Comparison of ENCODE assay signal across 8 cellular contexts in the genomic region with DNA sequence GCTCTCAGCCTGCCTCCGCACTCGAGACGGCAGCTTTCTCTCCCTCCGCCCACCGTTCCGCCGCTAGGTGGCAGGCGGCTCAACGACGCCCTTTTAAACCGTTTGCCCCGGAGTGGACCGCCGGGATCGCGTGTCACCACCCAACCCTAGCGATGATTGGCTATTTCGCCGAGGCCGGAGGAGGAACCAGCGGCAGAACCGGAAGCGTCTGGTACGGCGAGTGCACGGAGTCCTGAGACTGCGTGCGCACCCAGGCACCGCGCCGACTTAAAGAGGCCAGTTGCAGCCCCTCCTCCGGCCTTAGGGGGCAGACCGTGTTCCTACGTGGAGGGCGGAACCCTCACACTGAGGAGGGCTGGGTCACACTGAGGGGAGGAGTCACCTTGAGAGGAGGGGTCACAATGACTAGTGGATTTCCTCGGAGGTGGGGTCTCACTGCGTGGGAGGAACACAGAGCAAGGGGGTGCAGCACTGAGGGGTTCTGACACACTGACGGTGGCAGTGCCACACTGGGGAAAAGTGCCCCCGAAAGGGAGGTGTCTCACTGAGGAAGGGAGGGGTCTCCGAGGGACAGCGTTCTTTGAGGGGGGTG. TPM values are rescaled to one million over a fixed set of nuclear protein-coding genes. Genes with fewer than 3 reads are reported as not detected.
A peak's percentile ranks its signal among the peaks of the same experiment; 100 is the strongest.
DNase-seq lines count a peak whose midpoint lies in the region; TF ChIP-seq lines count a peak whose summit lies in the region.

No MANE protein-coding gene starts in this region.

- TF ChIP-seq EP300 in suprapubic skin (IDR thresholded peaks at IDR 0.05), result no peak

- DNase-seq in GM06990 (ENCODE audit: extremely low read depth, insufficient read length) (peak; percentile 98), HFF-Myc (ENCODE audit: extremely low read depth, low read depth) (peak; percentile 97), MV-4-11 (lab: John Stamatoyannopoulos, UW) (peak; percentile 99), SK-MEL-5 (ENCODE audit: low read depth, low spot score) (peak; percentile 98), germinal center (ENCODE audit: low spot score) (peak; percentile 99), non-pigmented ciliary epithelial cell (ENCODE audit: low read depth) (peak; percentile 98), suprapubic skin (ENCODE audit: low spot score in 2 of 2) (peak; percentile 100)
- peak; percentile 99 for DNase-seq in activated naive CD4-positive, alpha-beta T cell treated with anti-CD3 and anti-CD28 coated beads, Interleukin-2, amount 50 U/mL, for 16 hours

- H3K4me1 ChIP-seq in suprapubic skin, result peaks cover 49% of the 10 kb centered on the region

- H3K9me3 ChIP-seq in suprapubic skin, result no peaks in the 10 kb centered on the region

- peak in 1 of 2 donors; percentile 53 for TF ChIP-seq POLR2A in suprapubic skin (IDR thresholded peaks at IDR 0.05)

- H3K27ac ChIP-seq in suprapubic skin, result peak overlapping the region; percentile 95

- H3K4me3 ChIP-seq in GM06990 (replicated peaks; ENCODE audit: low read depth, low read length) (peak overlapping the region; percentile 80), HFF-Myc (replicated peaks; ENCODE audit: low read depth, low read length) (peak overlapping the region; percentile 58), suprapubic skin (peak overlapping the region; percentile 91)

- no peaks in the 10 kb centered on the region for H3K27me3 ChIP-seq in GM06990 (replicated peaks; ENCODE audit: control insufficient read depth, insufficient read depth, low read length)
- no peaks in the 10 kb centered on the region for H3K27me3 ChIP-seq in suprapubic skin

- TF ChIP-seq CTCF in GM06990 (IDR thresholded peaks at IDR 0.05; ENCODE audit: insufficient read depth, low read length, poor library complexity, severe bottlenecking), result peak; percentile 89
- peak; percentile 88 for TF ChIP-seq CTCF in HFF-Myc (IDR thresholded peaks at IDR 0.05; ENCODE audit: low read depth, low read length, missing control alignments)
- TF ChIP-seq CTCF in suprapubic skin (IDR thresholded peaks at IDR 0.05), result peak; percentile 94

- WGBS in suprapubic skin, result under 1% methylated on average over 26 of the region's 41 CpGs

- H3K36me3 ChIP-seq in GM06990 (ENCODE audit: control insufficient read depth, insufficient read depth, low read length), result peaks cover 7% of the 10 kb centered on the region
- peaks cover 18% of the 10 kb centered on the region for H3K36me3 ChIP-seq in suprapubic skin

- in situ Hi-C loops in SK-MEL-5 (cut with HindIII; ENCODE audit: low pct_unique_long_range_greater_than_20kb, low sequenced_read_pairs), result no loop called here

RNA-seq across cellular contexts. Expression of a gene that starts 1.0 kb away (rescaled TPM):
- total RNA-seq in SK-MEL-5 (2014; rRNA removed; shearing (Covaris generic)), result 4.1 and 5.5 TPM in 2 replicates
- polyA plus RNA-seq in SK-MEL-5 (2015; cell fraction: cytosol; rRNA removed), result 17.0 and 21.0 TPM in 2 replicates
- 52.6 and 114 TPM in 2 replicates for polyA plus RNA-seq in SK-MEL-5 (2015; cell fraction: nucleus; rRNA removed)
- 10 to 100 TPM; 34.1 to 50.7 (median 46.5) TPM for total RNA-seq in suprapubic skin

RNA-seq across cellular contexts. Expression of a gene that starts 14.1 kb away (rescaled TPM):
- total RNA-seq in SK-MEL-5 (2014; rRNA removed; shearing (Covaris generic)), result 0.43 and 0.63 TPM in 2 replicates
- polyA plus RNA-seq in SK-MEL-5 (2015; cell fraction: cytosol; rRNA removed), result not detected in 2 replicates
- polyA plus RNA-seq in SK-MEL-5 (2015; cell fraction: nucleus; rRNA removed), result 3.9 TPM in 1 of 2 replicates, not detected in the other
- total RNA-seq in suprapubic skin, result 10 to 100 TPM in 1 of 4 donors, 1 to 10 TPM in 3; 1.9 to 16.7 (median 4.9) TPM

RNA-seq across cellular contexts. Expression of a gene that starts 46.6 kb away (rescaled TPM):
- not detected in 2 replicates for total RNA-seq in SK-MEL-5 (2014; rRNA removed; shearing (Covaris generic))
- polyA plus RNA-seq in SK-MEL-5 (2015; cell fraction: cytosol; rRNA removed), result not detected in 2 replicates
- not detected in 2 replicates for polyA plus RNA-seq in SK-MEL-5 (2015; cell fraction: nucleus; rRNA removed)
- 1 to 10 TPM in 1 of 4 donors, not detected in 3; 2.9 TPM for total RNA-seq in suprapubic skin

RNA-seq across cellular contexts. Expression of a gene that starts 53.7 kb away (rescaled TPM):
- total RNA-seq in SK-MEL-5 (2014; rRNA removed; shearing (Covaris generic)), result 21,584 and 34,307 TPM in 2 replicates
- polyA plus RNA-seq in SK-MEL-5 (2015; cell fraction: cytosol; rRNA removed), result not detected in 2 replicates
- polyA plus RNA-seq in SK-MEL-5 (2015; cell fraction: nucleus; rRNA removed), result not detected in 2 replicates
- over 10,000 TPM in 2 of 4 donors, 1,000 to 10,000 TPM in 2; 1,246 to 15,173 (median 11,383) TPM for total RNA-seq in suprapubic skin

RNA-seq across cellular contexts. Expression of a gene that starts 54.0 kb away (rescaled TPM):
- total RNA-seq in SK-MEL-5 (2014; rRNA removed; shearing (Covaris generic)), result 11.8 and 20.0 TPM in 2 replicates
- polyA plus RNA-seq in SK-MEL-5 (2015; cell fraction: cytosol; rRNA removed), result 15.4 and 16.2 TPM in 2 replicates
- 19.8 and 19.9 TPM in 2 replicates for polyA plus RNA-seq in SK-MEL-5 (2015; cell fraction: nucleus; rRNA removed)
- 10 to 100 TPM in 1 of 4 donors, 1 to 10 TPM in 3; 5.0 to 13.2 (median 9.6) TPM for total RNA-seq in suprapubic skin

Comparison
In these comparisons a context has a peak if more than half of its experiments do, and no peak if none do; other contexts are left out.
1. Peak in every context shown above with its lines: DNase-seq, H3K4me3 ChIP-seq and H3K27ac ChIP-seq.